In genomic region chr6:28383235-28384142, GRCh38 we compare ENCODE assay signal across 8 cellular contexts. TPM values are rescaled to one million over a fixed set of nuclear protein-coding genes. Genes with fewer than 3 reads are reported as not detected.
DNase-seq lines count a peak whose midpoint lies in the region; FAIRE-seq and TF ChIP-seq lines count a peak whose summit lies in the region.

No MANE protein-coding gene starts in this region.

- no peaks in the 10 kb centered on the region for H3K27me3 ChIP-seq in endothelial cell of umbilical vein (ENCODE audit: control insufficient read depth in 2 of 2, insufficient read depth in 2 of 2, low read length in 2 of 2)

- POLR2A ChIA-PET in endothelial cell of umbilical vein (lab: Charles Lee): interaction anchor here (0.7 to 1.1 kb wide), 3 partner anchors 100 to 242 kb away, joined by 3 read pairs; partner anchors contain the start of genes ZKSCAN8 and ZSCAN26

- H2AFZ ChIP-seq in endothelial cell of umbilical vein (ENCODE audit: low read depth, low read length): peak overlapping the region; percentile 75

- H3K9me1 ChIP-seq in endothelial cell of umbilical vein (replicated peaks; ENCODE audit: control insufficient read depth, extremely low read depth, insufficient read depth, low read length): no peaks in the 10 kb centered on the region

- DNase-seq in H4 (ENCODE audit: low spot score): peak; percentile 63
- DNase-seq in LoVo (ENCODE audit: low spot score): peak; percentile 84
- peak; percentile 40 for DNase-seq in activated CD4-positive, CD25-positive, alpha-beta regulatory T cell treated with anti-CD3 and anti-CD28 coated beads, Interleukin-2, amount 50 U/mL, for 72 hours
- DNase-seq in endothelial cell of umbilical vein (ENCODE audit: low read depth, low spot score): peak; percentile 93
- peak; percentile 91 to 94 for DNase-seq in lung microvascular endothelial cell (ENCODE audit: low read depth in 2 of 2)
- peak; percentile 17 for DNase-seq in stimulated activated CD8-positive, alpha-beta memory T cell treated with anti-CD3 and anti-CD28 coated beads, Interleukin-12 subunit alpha, Interleukin-12 subunit beta, amount 100 ng/mL, for 4 hours (ENCODE audit: low read depth)
- no peak for DNase-seq in SHP77 (lab: John Stamatoyannopoulos, UW)

- TF ChIP-seq CTCF in GM12873 (IDR thresholded peaks at IDR 0.05; ENCODE audit: insufficient read depth, low read depth, low read length, missing control alignments) (peak; percentile 28), endothelial cell of umbilical vein (IDR thresholded peaks at IDR 0.05; ENCODE audit: extremely low read depth in 1 of 2, insufficient read depth in 1 of 2, low read depth in 1 of 2, low read length in 2 of 2) (peak; percentile 54 to 62)

- H3K36me3 ChIP-seq in endothelial cell of umbilical vein (ENCODE audit: control insufficient read depth in 2 of 2, extremely low read depth in 1 of 2, insufficient read depth in 2 of 2, low read length in 2 of 2): peaks cover 6 to 9% of the 10 kb centered on the region in 2 experiments

- H4K20me1 ChIP-seq in endothelial cell of umbilical vein (replicated peaks; ENCODE audit: control insufficient read depth, extremely low read depth, insufficient read depth, low read length): no peaks in the 10 kb centered on the region

- peaks cover 9% of the 10 kb centered on the region for H3K4me1 ChIP-seq in endothelial cell of umbilical vein (ENCODE audit: control insufficient read depth, extremely low read depth, insufficient read depth, low read length)

- no peak for TF ChIP-seq POLR2A in endothelial cell of umbilical vein (IDR thresholded peaks at IDR 0.05; ENCODE audit: low read depth, low read length)

- H3K79me2 ChIP-seq in endothelial cell of umbilical vein (ENCODE audit: control insufficient read depth, insufficient read depth, low read length): no peaks in the 10 kb centered on the region

- H3K9me3 ChIP-seq in endothelial cell of umbilical vein (replicated peaks; ENCODE audit: control insufficient read depth, insufficient read depth, low read length): no peaks in the 10 kb centered on the region

- H3K27ac ChIP-seq in endothelial cell of umbilical vein (ENCODE audit: insufficient read depth, low read depth, low read length): peak overlapping the region; percentile 14

- intact Hi-C loops in endothelial cell of umbilical vein (cut with micrococcal nuclease): loop anchor here (1.0 to 2.0 kb wide), 7 partner anchors 16 to 259 kb away; partner anchors contain the start of genes ZKSCAN4, ZSCAN12, ZSCAN16 and ZSCAN31

- BruUV-seq in endothelial cell of umbilical vein (replicated peaks; lab: Mats Ljungman, UMichigan): no TSS peak

- H3K4me3 ChIP-seq in endothelial cell of umbilical vein (replicated peaks in 1 of 3; ENCODE audit: insufficient read depth in 1 of 3, low read depth in 1 of 3, low read length in 3 of 3): peak overlapping the region; percentile 37 to 45 (median 42)

- peak overlapping the region; percentile 65 for H3K4me2 ChIP-seq in endothelial cell of umbilical vein (ENCODE audit: insufficient read depth, low read length)

- peak overlapping the region; percentile 12 for H3K9ac ChIP-seq in endothelial cell of umbilical vein (replicated peaks; ENCODE audit: extremely low read depth, insufficient read depth, low read length)

- CTCF ChIA-PET in endothelial cell of umbilical vein (lab: Charles Lee): interaction anchor here (0.6 to 6.3 kb wide), 24 partner anchors 10 to 488 kb away, joined by 3 to 59 read pairs (median 6); partner anchors contain the start of genes PGBD1, ZKSCAN3, ZKSCAN8 and ZSCAN12

- FAIRE-seq in endothelial cell of umbilical vein (lab: Jason Lieb, UNC): peak; percentile 89

- dilution Hi-C loops in endothelial cell of umbilical vein (cut with MboI; ENCODE audit: extremely low pct_ligation_motif_present, low sequenced_read_pairs): no loop called here

TF ChIP-seq in endothelial cell of umbilical vein, 7 proteins besides CTCF, POLR2A, EP300 and RAD21:
- no peak for TF ChIP-seq POLR2AphosphoS5 (IDR thresholded peaks at IDR 0.05; ENCODE audit: insufficient read depth, low read depth, low read length)
- TF ChIP-seq, protein P1, sequence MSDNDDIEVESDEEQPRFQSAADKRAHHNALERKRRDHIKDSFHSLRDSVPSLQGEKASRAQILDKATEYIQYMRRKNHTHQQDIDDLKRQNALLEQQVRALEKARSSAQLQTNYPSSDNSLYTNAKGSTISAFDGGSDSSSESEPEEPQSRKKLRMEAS (IDR thresholded peaks at IDR 0.05; ENCODE audit: insufficient read depth, insufficient read length): peak; percentile 70

RNA-seq across cellular contexts. Expression of gene ZSCAN12, which starts 16.1 kb away (rescaled TPM):
- 6.0 and 6.9 TPM in 2 replicates for total RNA-seq in H4 (2014; rRNA removed; shearing (Covaris generic))
- total RNA-seq in endothelial cell of umbilical vein (4.2 and 4.4 TPM in 2 replicates), lung microvascular endothelial cell (2.2 and 3.2 TPM in 2 replicates)
- polyA plus RNA-seq in endothelial cell of umbilical vein: 1.1 and 1.3 TPM in 2 replicates
- polyA plus RNA-seq in endothelial cell of umbilical vein (2011; cell fraction: cytosol; rRNA removed): 1.3 and 1.4 TPM in 2 replicates
- 3.3 and 4.0 TPM in 2 replicates for polyA plus RNA-seq in endothelial cell of umbilical vein (2011; cell fraction: nucleus; rRNA removed)
- 1.5 and 1.6 TPM in 2 replicates for polyA plus RNA-seq in endothelial cell of umbilical vein (2012)
- 3.0 and 3.3 TPM in 2 replicates for polyA minus RNA-seq in endothelial cell of umbilical vein
- polyA minus RNA-seq in endothelial cell of umbilical vein (2011; cell fraction: cytosol; rRNA and poly(A)+ RNA removed): 3.3 TPM
- 3.6 and 5.3 TPM in 2 replicates for polyA minus RNA-seq in endothelial cell of umbilical vein (2011; cell fraction: nucleus; rRNA and poly(A)+ RNA removed)

RNA-seq across cellular contexts. Expression of gene ZKSCAN3, which starts 33.7 kb away (rescaled TPM):
- 3.7 and 4.1 TPM in 2 replicates for total RNA-seq in H4 (2014; rRNA removed; shearing (Covaris generic))
- 4.9 and 6.9 TPM in 2 replicates for total RNA-seq in endothelial cell of umbilical vein
- polyA plus RNA-seq in endothelial cell of umbilical vein: 2.5 and 2.7 TPM in 2 replicates
- 2.2 and 2.5 TPM in 2 replicates for polyA plus RNA-seq in endothelial cell of umbilical vein (2011; cell fraction: cytosol; rRNA removed)
- 4.1 and 4.6 TPM in 2 replicates for polyA plus RNA-seq in endothelial cell of umbilical vein (2011; cell fraction: nucleus; rRNA removed)
- 2.2 and 2.6 TPM in 2 replicates for polyA plus RNA-seq in endothelial cell of umbilical vein (2012)
- 3.4 and 3.5 TPM in 2 replicates for polyA minus RNA-seq in endothelial cell of umbilical vein
- polyA minus RNA-seq in endothelial cell of umbilical vein (2011; cell fraction: cytosol; rRNA and poly(A)+ RNA removed): 0.82 TPM
- polyA minus RNA-seq in endothelial cell of umbilical vein (2011; cell fraction: nucleus; rRNA and poly(A)+ RNA removed): 2.2 and 2.8 TPM in 2 replicates
- 3.1 and 4.0 TPM in 2 replicates for total RNA-seq in lung microvascular endothelial cell

RNA-seq across cellular contexts. Expression of gene ZSCAN31, which starts 47.5 kb away (rescaled TPM):
- 182 and 210 TPM in 2 replicates for total RNA-seq in H4 (2014; rRNA removed; shearing (Covaris generic))
- total RNA-seq in endothelial cell of umbilical vein (19.5 and 23.0 TPM in 2 replicates), lung microvascular endothelial cell (8.1 and 9.1 TPM in 2 replicates)
- polyA plus RNA-seq in endothelial cell of umbilical vein: 11.0 and 12.9 TPM in 2 replicates
- polyA plus RNA-seq in endothelial cell of umbilical vein (2011; cell fraction: cytosol; rRNA removed): 19.9 and 24.1 TPM in 2 replicates
- polyA plus RNA-seq in endothelial cell of umbilical vein (2011; cell fraction: nucleus; rRNA removed): 45.5 and 49.6 TPM in 2 replicates
- 18.0 and 26.7 TPM in 2 replicates for polyA plus RNA-seq in endothelial cell of umbilical vein (2012)
- 22.5 and 27.7 TPM in 2 replicates for polyA minus RNA-seq in endothelial cell of umbilical vein
- polyA minus RNA-seq in endothelial cell of umbilical vein (2011; cell fraction: cytosol; rRNA and poly(A)+ RNA removed): 6.3 TPM
- 14.4 and 18.7 TPM in 2 replicates for polyA minus RNA-seq in endothelial cell of umbilical vein (2011; cell fraction: nucleus; rRNA and poly(A)+ RNA removed)

RNA-seq across cellular contexts. Expression of gene ZSCAN23, which starts 59.8 kb away (rescaled TPM):
- total RNA-seq in H4 (2014; rRNA removed; shearing (Covaris generic)): 0.64 and 2.4 TPM in 2 replicates
- total RNA-seq in endothelial cell of umbilical vein (1.6 and 1.7 TPM in 2 replicates), lung microvascular endothelial cell (0.20 and 0.65 TPM in 2 replicates)
- 0.28 and 0.53 TPM in 2 replicates for polyA plus RNA-seq in endothelial cell of umbilical vein
- polyA plus RNA-seq in endothelial cell of umbilical vein (2011; cell fraction: cytosol; rRNA removed): 0.65 and 0.86 TPM in 2 replicates
- 4.4 and 5.8 TPM in 2 replicates for polyA plus RNA-seq in endothelial cell of umbilical vein (2011; cell fraction: nucleus; rRNA removed)
- polyA plus RNA-seq in endothelial cell of umbilical vein (2012): 0.45 and 0.74 TPM in 2 replicates
- 4.0 and 5.7 TPM in 2 replicates for polyA minus RNA-seq in endothelial cell of umbilical vein
- polyA minus RNA-seq in endothelial cell of umbilical vein (2011; cell fraction: cytosol; rRNA and poly(A)+ RNA removed): not detected
- polyA minus RNA-seq in endothelial cell of umbilical vein (2011; cell fraction: nucleus; rRNA and poly(A)+ RNA removed): 4.3 and 5.0 TPM in 2 replicates

Comparison
In these comparisons a context has a peak if more than half of its experiments do, and no peak if none do; other contexts are left out.
1. DNase-seq: peak in H4 (single experiment), LoVo (single experiment), activated CD4-positive, CD25-positive, alpha-beta regulatory T cell treated with anti-CD3 and anti-CD28 coated beads, Interleukin-2, amount 50 U/mL, for 72 hours (single experiment), endothelial cell of umbilical vein (single experiment), lung microvascular endothelial cell (2 of 2) and stimulated activated CD8-positive, alpha-beta memory T cell treated with anti-CD3 and anti-CD28 coated beads, Interleukin-12 subunit alpha, Interleukin-12 subunit beta, amount 100 ng/mL, for 4 hours (single experiment); none in SHP77 (0 of 2).